ENCODE assay signal across 9 cellular contexts in the genomic region with DNA sequence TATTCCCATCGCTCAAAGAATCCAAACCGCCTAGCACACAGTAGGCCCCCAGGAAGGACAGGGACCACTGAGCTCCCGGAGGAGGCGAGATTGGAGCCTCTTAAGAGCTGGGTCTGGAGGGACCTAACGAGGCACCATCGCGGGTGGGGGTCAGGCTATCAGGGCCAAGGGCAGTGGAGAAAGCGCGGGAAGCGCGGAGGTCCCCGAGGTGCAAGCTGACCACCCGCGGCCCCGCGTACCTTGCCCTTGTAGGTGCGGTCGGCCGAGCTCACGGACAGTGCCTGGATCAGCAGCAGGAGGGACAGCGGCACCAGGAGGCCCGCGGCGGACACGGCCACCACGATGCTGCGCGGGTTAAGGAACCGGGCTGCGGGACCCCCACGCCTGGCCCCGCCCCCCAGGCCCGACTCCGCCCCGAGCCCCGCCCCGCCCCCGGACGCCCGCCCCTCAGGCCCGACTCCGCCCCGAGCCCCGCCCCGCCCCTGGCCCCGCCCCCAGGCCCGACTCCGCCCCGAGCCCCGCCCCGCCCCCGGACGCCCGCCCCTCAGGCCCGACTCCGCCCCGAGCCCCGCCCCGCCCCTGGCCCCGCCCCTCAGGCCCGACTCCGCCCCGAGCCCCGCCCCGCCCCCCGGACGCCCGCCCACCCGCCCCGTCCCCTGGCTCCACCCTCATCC. TPM values are rescaled to one million over a fixed set of nuclear protein-coding genes. Genes with fewer than 3 reads are reported as not detected.
DNase-seq lines count a peak whose midpoint lies in the region; ATAC-seq and TF ChIP-seq lines count a peak whose summit lies in the region.
"Had no signal": no experiment of that assay in that cellular context is flagged by ENCODE, and none has a peak within 500 bp of the region (broad histone marks: within the 10 kb centered on the region; RNA-seq: fewer than 3 reads in every experiment).

No MANE protein-coding gene starts in this region.

- TF ChIP-seq CTCF in BE2C (IDR thresholded peaks at IDR 0.05; ENCODE audit: low read depth, low read length): no peak
- TF ChIP-seq CTCF in coronary artery (IDR thresholded peaks at IDR 0.05): no peak

- no peak overlapping the region for H3K27ac ChIP-seq in coronary artery
- H3K27ac ChIP-seq: RWPE1 had no signal

- H3K4me3 ChIP-seq in BE2C (ENCODE audit: low read depth, low read length): peak overlapping the region; percentile 44
- peak overlapping the region; percentile 79 for H3K4me3 ChIP-seq in NT2/D1 (ENCODE audit: insufficient read length, low read depth)
- peak overlapping the region; percentile 57 for H3K4me3 ChIP-seq in coronary artery
- H3K4me3 ChIP-seq in mononuclear cell (ENCODE audit: low read length): peak overlapping the region; percentile 23

- no peaks in the 10 kb centered on the region for H3K27me3 ChIP-seq in BE2C
- peaks cover 21% of the 10 kb centered on the region for H3K27me3 ChIP-seq in NT2/D1 (ENCODE audit: insufficient read depth, insufficient read length)
- H3K27me3 ChIP-seq in mononuclear cell (ENCODE audit: insufficient read depth, low read length): no peaks in the 10 kb centered on the region

- no peak for ATAC-seq in GM19324 (IDR thresholded peaks at IDR 0.05; ENCODE audit: low FRiP score, unreplicated experiment)

- peak overlapping the region; percentile 81 for H3K9ac ChIP-seq in NT2/D1 (ENCODE audit: insufficient read length, low read depth)

- DNase-seq in BE2C: peak; percentile 63
- DNase-seq in NT2/D1 (ENCODE audit: low read depth, low spot score): no peak
- DNase-seq in coronary artery (ENCODE audit: low spot score): no peak
- no peak for DNase-seq in GM19240 (ENCODE audit: insufficient read length, low spot score)
- no peak for DNase-seq in GOT3 (lab: John Stamatoyannopoulos, UW)
- DNase-seq in NCI-H526 (lab: John Stamatoyannopoulos, UW): no peak

- H3K9me3 ChIP-seq in BE2C (no peaks in the 10 kb centered on the region), NT2/D1 (ENCODE audit: insufficient read depth, low read length) (no peaks in the 10 kb centered on the region), mononuclear cell (ENCODE audit: low read depth, low read length) (no peaks in the 10 kb centered on the region)

- no peaks in the 10 kb centered on the region for H3K36me3 ChIP-seq in BE2C
- H3K36me3 ChIP-seq in NT2/D1 (ENCODE audit: insufficient read depth, insufficient read length, low read length): no peaks in the 10 kb centered on the region

- H3K4me1 ChIP-seq in BE2C: no peaks in the 10 kb centered on the region
- H3K4me1 ChIP-seq in NT2/D1 (ENCODE audit: insufficient read depth, insufficient read length): peaks cover 12% of the 10 kb centered on the region
- peaks cover 24% of the 10 kb centered on the region for H3K4me1 ChIP-seq in mononuclear cell (ENCODE audit: insufficient read depth, low read length)

RNA-seq across cellular contexts. Expression of gene ZDHHC19, which starts 3.9 kb away (rescaled TPM):
- not detected for polyA plus RNA-seq in BE2C (2012; ENCODE audit: insufficient read depth, insufficient read length, low read depth)
- not detected for total RNA-seq in mononuclear cell

RNA-seq across cellular contexts. Expression of gene SLC51A, which starts 9.0 kb away (rescaled TPM):
- 4.5 TPM for polyA plus RNA-seq in BE2C (2012; ENCODE audit: insufficient read depth, insufficient read length, low read depth)
- 0.31 TPM for total RNA-seq in mononuclear cell

Comparison
In these comparisons a context has a peak if more than half of its experiments do, and no peak if none do; other contexts are left out.
1. H3K4me3 ChIP-seq: peak in every context shown above with its lines; median percentile 79 in NT2/D1; 57 in coronary artery; 44 in BE2C; 23 in mononuclear cell.